In the genomic region with DNA sequence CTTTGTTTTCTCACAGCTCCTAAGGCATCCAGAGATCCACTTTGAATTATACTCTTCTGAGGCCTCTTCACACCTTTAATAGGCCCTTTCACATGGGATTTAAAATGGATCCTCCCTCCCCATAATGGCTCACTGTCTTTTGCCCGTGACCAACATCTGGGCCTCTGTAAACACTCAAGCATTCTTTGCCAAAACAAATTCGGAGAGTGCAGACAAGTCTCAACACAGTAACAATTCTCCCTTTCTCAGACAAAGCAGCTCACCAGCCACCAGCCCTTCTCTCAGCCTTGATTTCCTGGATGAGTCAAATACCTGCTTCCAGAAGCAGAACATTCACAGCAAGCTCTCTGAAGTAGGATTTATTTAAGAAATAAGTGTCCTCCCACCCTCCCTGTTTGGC, we compare ENCODE assay signal across 15 cellular contexts. TPM values are rescaled to one million over a fixed set of nuclear protein-coding genes. Genes with fewer than 3 reads are reported as not detected.
DNase-seq lines count a peak whose midpoint lies in the region; ATAC-seq lines count a peak whose summit lies in the region.
"Had no signal": no experiment of that assay in that cellular context is flagged by ENCODE, and none has a peak within 500 bp of the region (broad histone marks: within the 10 kb centered on the region; RNA-seq: fewer than 3 reads in every experiment).

No MANE protein-coding gene starts in this region.

- ATAC-seq in HG02973 (IDR thresholded peaks at IDR 0.05; ENCODE audit: unreplicated experiment): no peak
- ATAC-seq: activated naive CD4-positive, alpha-beta T cell treated with anti-CD3 and anti-CD28 coated beads, Interleukin-2, amount 50 U/mL, for 72 hours had no signal

- H3K27ac ChIP-seq in epithelial cell of prostate: peak overlapping the region; percentile 91

- DNase-seq in NCI-H1417 (lab: John Stamatoyannopoulos, UW) (peak in 2 of 3 experiments; percentile 42 to 74), NCI-H1417 treated with DMSO at 0.1 percent for 48 hours (lab: John Stamatoyannopoulos, UW) (no peak), NCI-H2171 treated with DMSO at 0.1 percent for 48 hours (lab: John Stamatoyannopoulos, UW) (peak; percentile 73), epithelial cell of prostate (ENCODE audit: low read depth, low spot score) (peak; percentile 92), renal cortical epithelial cell (ENCODE audit: low read depth) (peak; percentile 1), NAMALWA (ENCODE audit: low spot score) (no peak), AML-193 (lab: John Stamatoyannopoulos, UW) (no peak)
- DNase-seq: 8988T; activated CD4-positive, CD25-positive, alpha-beta regulatory T cell treated with anti-CD3 and anti-CD28 coated beads, Interleukin-2, amount 50 U/mL, for 72 hours; CD4-positive, CD25-positive, alpha-beta regulatory T cell; GDM1; NCI-H1048; NCI-H526 treated with DMSO at 0.1 percent for 48 hours had no signal

RNA-seq across cellular contexts. Expression of a gene that starts 14.0 kb away (rescaled TPM):
- 96.5 and 102 TPM in 2 replicates for total RNA-seq in renal cortical epithelial cell

RNA-seq across cellular contexts. Expression of a gene that starts 27.1 kb away (rescaled TPM):
- 9.2 and 32.4 TPM in 2 replicates for total RNA-seq in renal cortical epithelial cell

Comparison
In these comparisons a context has a peak if more than half of its experiments do, and no peak if none do; other contexts are left out.
1. DNase-seq: peak in NCI-H1417 (2 of 3), NCI-H2171 treated with DMSO at 0.1 percent for 48 hours (single experiment), epithelial cell of prostate (single experiment) and renal cortical epithelial cell (single experiment); none in NCI-H1417 treated with DMSO at 0.1 percent for 48 hours (single experiment), NAMALWA (single experiment) and AML-193 (0 of 2).